Comparison of ENCODE assay signal across 8 cellular contexts in the genomic region with DNA sequence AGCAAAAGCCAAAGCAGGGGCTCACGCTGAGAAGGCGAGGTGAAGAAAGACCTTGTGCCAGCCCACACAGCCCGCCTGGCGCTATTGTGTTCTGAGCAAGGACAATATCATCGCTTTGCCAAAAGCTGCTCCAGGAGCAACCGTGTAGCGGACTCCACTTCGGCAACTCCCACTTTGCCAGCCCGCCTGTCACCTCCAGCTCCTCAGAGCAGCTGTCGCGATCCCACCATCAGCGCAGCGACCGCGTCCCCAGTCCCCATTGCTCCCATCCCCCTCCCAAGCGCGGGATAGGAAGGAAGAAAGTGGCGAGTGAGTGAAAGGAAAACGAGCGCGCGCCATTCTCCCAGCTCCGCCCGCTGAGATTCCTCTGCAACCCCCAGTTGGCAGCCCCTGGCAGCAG. TPM values are rescaled to one million over a fixed set of nuclear protein-coding genes. Genes with fewer than 3 reads are reported as not detected.
DNase-seq lines count a peak whose midpoint lies in the region; ATAC-seq and TF ChIP-seq lines count a peak whose summit lies in the region.

No MANE protein-coding gene starts in this region.

- no peaks in the 10 kb centered on the region for H3K9me3 ChIP-seq in T-helper 17 cell (ENCODE audit: control insufficient read depth, low read length, poor library complexity, severe bottlenecking)

- H3K4me1 Mint-ChIP-seq in T-helper 17 cell (peaks cover 17% of the 10 kb centered on the region), chondrocyte (ENCODE audit: low read depth) (peaks cover 5% of the 10 kb centered on the region)

- peaks cover 25% of the 10 kb centered on the region for H3K9me3 Mint-ChIP-seq in chondrocyte (ENCODE audit: low read depth)

- H3K4me3 Mint-ChIP-seq in T-helper 17 cell (peak overlapping the region; percentile 97), chondrocyte (ENCODE audit: unreplicated experiment) (peak overlapping the region; percentile 81)

- no peaks in the 10 kb centered on the region for H3K27me3 Mint-ChIP-seq in T-helper 17 cell
- no peaks in the 10 kb centered on the region for H3K27me3 Mint-ChIP-seq in chondrocyte (ENCODE audit: low read depth)

- H3K36me3 Mint-ChIP-seq in T-helper 17 cell (ENCODE audit: low read depth) (no peaks in the 10 kb centered on the region), chondrocyte (ENCODE audit: low read depth) (no peaks in the 10 kb centered on the region)

- peak; percentile 16 for ATAC-seq in HG02884 (IDR thresholded peaks at IDR 0.05; ENCODE audit: unreplicated experiment)
- ATAC-seq in T-helper 17 cell = peak; percentile 25
- ATAC-seq in left lobe of liver = peak; percentile 63
- no peak for ATAC-seq in GM21381 (IDR thresholded peaks at IDR 0.05; ENCODE audit: unreplicated experiment)

- TF ChIP-seq CTCF in chondrocyte (IDR thresholded peaks at IDR 0.05) = no peak

- DNase-seq in Caki2 (ENCODE audit: low read depth) (peak; percentile 38), T-helper 17 cell (peak in 1 of 3 donors; percentile 7), chondrocyte (ENCODE audit: low spot score) (peak; percentile 83), left lobe of liver (ENCODE audit: low spot score) (peak; percentile 44), DMS53 treated with DMSO at 0.1 percent for 48 hours (lab: John Stamatoyannopoulos, UW; ENCODE audit: unreplicated experiment) (no peak)
- peak; percentile 28 to 37 for DNase-seq in stimulated activated CD4-positive, alpha-beta T cell treated with anti-CD3 and anti-CD28 coated beads, Interleukin-2, amount 100 ng/mL, for 24 hours

- H3K27ac Mint-ChIP-seq in T-helper 17 cell (peak overlapping the region; percentile 88), chondrocyte (ENCODE audit: unreplicated experiment) (peak overlapping the region; percentile 71)

- in situ Hi-C loops in Caki2 (cut with HindIII; ENCODE audit: low pct_unique_long_range_greater_than_20kb, low sequenced_read_pairs) = no loop called here

RNA-seq across cellular contexts. Expression of a gene that starts 0.8 kb away (rescaled TPM):
- 10.8 and 23.6 TPM in 2 replicates for total RNA-seq in Caki2 (2014; rRNA removed; shearing (Covaris generic); ENCODE audit: low replicate concordance)
- total RNA-seq in T-helper 17 cell (1 to 10 TPM; 6.6 to 7.7 TPM), chondrocyte (13.1 to 17.5 TPM (median 15.2 TPM) in 3 replicates), left lobe of liver (6.2 TPM)

RNA-seq across cellular contexts. Expression of a gene that starts 59.1 kb away (rescaled TPM):
- total RNA-seq in Caki2 (2014; rRNA removed; shearing (Covaris generic); ENCODE audit: low replicate concordance) = not detected in 2 replicates
- total RNA-seq in T-helper 17 cell (1 to 10 TPM; 1.4 to 1.5 TPM), chondrocyte (1.3 to 2.0 TPM (median 1.6 TPM) in 3 replicates), left lobe of liver (1.6 TPM)
